18 cellular contexts compared by ENCODE assay signal in genomic region chr22:24102366-24103200, GRCh38.
DNase-seq lines count a peak whose midpoint lies in the region; ATAC-seq and TF ChIP-seq lines count a peak whose summit lies in the region.
"Had no signal": no experiment of that assay in that cellular context is flagged by ENCODE, and none has a peak within 500 bp of the region (broad histone marks: within the 10 kb centered on the region; RNA-seq: fewer than 3 reads in every experiment).

No MANE protein-coding gene starts in this region.

- DNase-seq in natural killer cell treated with Interleukin-12 subunit alpha and Interleukin-12 subunit beta and Interleukin-15 and Interleukin-18, amount 100 ng/mL, for 72 hours (ENCODE audit: low spot score) = peak; percentile 49
- DNase-seq in natural killer cell (no peak), right cardiac atrium (no peak), progenitor cell of endocrine pancreas (ENCODE audit: low spot score, unreplicated experiment) (no peak), foreskin keratinocyte (no peak), AG08396 (ENCODE audit: low spot score) (no peak), endodermal cell (no peak)
- DNase-seq: ACHN; CD8-positive, alpha-beta memory T cell; GF-D8; NCI-H1092 treated with DMSO at 0.1 percent for 48 hours; NCI-H187; NCI-H2171 treated with DMSO at 0.1 percent for 48 hours; NCI-H774; PC-9; SHP77 had no signal

- H3K9ac ChIP-seq in endodermal cell (ENCODE audit: extremely low read depth, low read length, poor library complexity, severe bottlenecking) = no peak overlapping the region
- H3K9ac ChIP-seq: KMS-11 had no signal

- H3K27ac Mint-ChIP-seq in natural killer cell treated with Interleukin-12 subunit alpha and Interleukin-12 subunit beta and Interleukin-15 and Interleukin-18, amount 100 ng/mL, for 72 hours = no peak overlapping the region
- H3K27ac Mint-ChIP-seq in natural killer cell (no peak overlapping the region), progenitor cell of endocrine pancreas (peak overlapping the region; percentile 57), endodermal cell (no peak overlapping the region)

- H3K4me3 Mint-ChIP-seq in natural killer cell treated with Interleukin-12 subunit alpha and Interleukin-12 subunit beta and Interleukin-15 and Interleukin-18, amount 100 ng/mL, for 72 hours = no peak overlapping the region
- no peak overlapping the region for H3K4me3 Mint-ChIP-seq in natural killer cell
- no peak overlapping the region for H3K4me3 Mint-ChIP-seq in progenitor cell of endocrine pancreas (ENCODE audit: low read depth)
- no peak overlapping the region for H3K4me3 Mint-ChIP-seq in endodermal cell

- H3K4me3 ChIP-seq in right cardiac atrium (ENCODE audit: low read length) = no peak overlapping the region
- no peak overlapping the region for H3K4me3 ChIP-seq in endodermal cell (ENCODE audit: low read length)
- H3K4me3 ChIP-seq: PC-9 had no signal

- H3K36me3 Mint-ChIP-seq in natural killer cell treated with Interleukin-12 subunit alpha and Interleukin-12 subunit beta and Interleukin-15 and Interleukin-18, amount 100 ng/mL, for 72 hours = no peaks in the 10 kb centered on the region
- H3K36me3 Mint-ChIP-seq in natural killer cell = peaks cover 15% of the 10 kb centered on the region
- peaks cover 10% of the 10 kb centered on the region for H3K36me3 Mint-ChIP-seq in progenitor cell of endocrine pancreas (ENCODE audit: insufficient read depth)
- H3K36me3 Mint-ChIP-seq in endodermal cell (ENCODE audit: low read depth) = peaks cover 47% of the 10 kb centered on the region

- no peak for ATAC-seq in natural killer cell treated with Interleukin-12 subunit alpha and Interleukin-12 subunit beta and Interleukin-15 and Interleukin-18, amount 100 ng/mL, for 72 hours
- no peak for ATAC-seq in natural killer cell
- ATAC-seq in right cardiac atrium = no peak
- ATAC-seq in HG03045 (IDR thresholded peaks at IDR 0.05; ENCODE audit: unreplicated experiment) = no peak
- no peak for ATAC-seq in foreskin keratinocyte

- no peaks in the 10 kb centered on the region for H3K9me3 ChIP-seq in right cardiac atrium (ENCODE audit: control insufficient read depth, low read length)
- no peaks in the 10 kb centered on the region for H3K9me3 ChIP-seq in endodermal cell (ENCODE audit: control insufficient read depth, low read length)

- WGBS in right cardiac atrium = 96% methylated on average over 18 of the region's 18 CpGs
- WGBS in endodermal cell (ENCODE audit: insufficient coverage in 1 of 2, insufficient read length in 1 of 2), 2 experiments = 93 to 97% methylated on average over 12 to 18 of the region's 18 CpGs

- H3K36me3 ChIP-seq in endodermal cell (ENCODE audit: control insufficient read depth, insufficient read depth, low read length) = peaks cover 44% of the 10 kb centered on the region

- no peaks in the 10 kb centered on the region for H3K27me3 ChIP-seq in right cardiac atrium (ENCODE audit: control insufficient read depth, insufficient read depth)
- H3K27me3 ChIP-seq in foreskin keratinocyte = no peaks in the 10 kb centered on the region
- no peaks in the 10 kb centered on the region for H3K27me3 ChIP-seq in endodermal cell (ENCODE audit: control insufficient read depth, insufficient read depth, low read length, poor library complexity, severe bottlenecking)

- H3K4me1 ChIP-seq in right cardiac atrium (ENCODE audit: control insufficient read depth, insufficient read depth, low read length) (peaks cover 23% of the 10 kb centered on the region), foreskin keratinocyte (no peaks in the 10 kb centered on the region), endodermal cell (ENCODE audit: control insufficient read depth, insufficient read depth, low read length) (no peaks in the 10 kb centered on the region)

- H3K4me1 Mint-ChIP-seq in natural killer cell treated with Interleukin-12 subunit alpha and Interleukin-12 subunit beta and Interleukin-15 and Interleukin-18, amount 100 ng/mL, for 72 hours (ENCODE audit: low read depth in 2 of 2) = peaks cover 7 to 24% of the 10 kb centered on the region in 2 donors
- H3K4me1 Mint-ChIP-seq in natural killer cell = no peaks in the 10 kb centered on the region
- H3K4me1 Mint-ChIP-seq in progenitor cell of endocrine pancreas (ENCODE audit: low read depth) = no peaks in the 10 kb centered on the region
- no peaks in the 10 kb centered on the region for H3K4me1 Mint-ChIP-seq in endodermal cell

- H3K9me3 Mint-ChIP-seq in natural killer cell treated with Interleukin-12 subunit alpha and Interleukin-12 subunit beta and Interleukin-15 and Interleukin-18, amount 100 ng/mL, for 72 hours = no peaks in the 10 kb centered on the region
- H3K9me3 Mint-ChIP-seq in natural killer cell (no peaks in the 10 kb centered on the region), progenitor cell of endocrine pancreas (ENCODE audit: low read depth) (no peaks in the 10 kb centered on the region), endodermal cell (no peaks in the 10 kb centered on the region)
- H3K9me3 Mint-ChIP-seq: CD8-positive, alpha-beta memory T cell had no signal

- intact Hi-C loops in natural killer cell (cut with micrococcal nuclease) = no loop called here
- intact Hi-C loops in right cardiac atrium (cut with DNase I) = loop anchor here in 2 of 4 donors (5.0 to 10.0 kb wide), 2 partner anchors 52 to 75 kb away; no protein-coding TSS in a partner anchor

- H3K27me3 Mint-ChIP-seq in natural killer cell treated with Interleukin-12 subunit alpha and Interleukin-12 subunit beta and Interleukin-15 and Interleukin-18, amount 100 ng/mL, for 72 hours = no peaks in the 10 kb centered on the region
- H3K27me3 Mint-ChIP-seq in natural killer cell (ENCODE audit: low read depth in 2 of 2) (no peaks in the 10 kb centered on the region), progenitor cell of endocrine pancreas (no peaks in the 10 kb centered on the region), endodermal cell (ENCODE audit: insufficient read depth) (no peaks in the 10 kb centered on the region)
- H3K27me3 Mint-ChIP-seq: CD8-positive, alpha-beta memory T cell had no signal

- TF ChIP-seq CTCF in natural killer cell (IDR thresholded peaks at IDR 0.05) (no peak), progenitor cell of endocrine pancreas (IDR thresholded peaks at IDR 0.05; ENCODE audit: unreplicated experiment) (no peak), foreskin keratinocyte (conservative IDR thresholded peaks at IDR 0.05) (no peak), endodermal cell (conservative IDR thresholded peaks at IDR 0.05) (no peak)

- H3K27ac ChIP-seq in right cardiac atrium (ENCODE audit: low read length) = peak overlapping the region; percentile 70
- no peak overlapping the region for H3K27ac ChIP-seq in foreskin keratinocyte
- H3K27ac ChIP-seq in endodermal cell (ENCODE audit: low read depth, low read length) = no peak overlapping the region
- H3K27ac ChIP-seq: KMS-11, PC-9 had no signal
